In genomic region chr1:150474869-150475268, GRCh38 we compare ENCODE assay signal across 3 cellular contexts.
TF ChIP-seq lines count a peak whose summit lies in the region.

No MANE protein-coding gene starts in this region.

TF ChIP-seq in HEK293, 187 proteins besides CTCF, POLR2A, EP300 and RAD21:
- TF ChIP-seq ZNF76 (tag by site-specific recombination; IDR thresholded peaks at IDR 0.05; ENCODE audit: borderline replicate concordance, low read depth) (no peak), PRDM1 (tag by site-specific recombination; IDR thresholded peaks at IDR 0.05) (peak; percentile 33; the same call in 1 of the 2 replicates), ZNF670 (tag by site-specific recombination; IDR thresholded peaks at IDR 0.05; ENCODE audit: low read depth) (no peak)

TF ChIP-seq in K562, 482 proteins besides CTCF, POLR2A, EP300 and RAD21:
- TF ChIP-seq HMGN3 (IDR thresholded peaks at IDR 0.05; ENCODE audit: borderline replicate concordance, extremely low read depth, insufficient read length, low read depth, low read length) (no peak), PBX2 (CRISPR knock-in tag; IDR thresholded peaks at IDR 0.05; ENCODE audit: low read depth) (no peak), PBX2 (tag; conservative IDR thresholded peaks at IDR 0.05; ENCODE audit: low read depth) (0 out of 2 replicates have a peak, but pooled peaks have one; percentile 8), NEUROD1 (IDR thresholded peaks at IDR 0.05; ENCODE audit: borderline replicate concordance, low read depth, low read length, partially characterized antibody) (no peak), RNF2 (IDR thresholded peaks at IDR 0.05) (no peak)
TF ChIP-seq in K562: peak in this region for 1.

TF ChIP-seq in HepG2, 621 proteins besides CTCF, POLR2A, EP300 and RAD21:
- TF ChIP-seq ZC3H4 (CRISPR knock-in tag; IDR thresholded peaks at IDR 0.05; ENCODE audit: borderline replicate concordance) = no peak
- peak; percentile 59 for TF ChIP-seq RBM22 (optimal IDR thresholded peaks at IDR 0.05; ENCODE audit: low read length)
TF ChIP-seq in HepG2: peak in this region for 1.
